In the genomic region with DNA sequence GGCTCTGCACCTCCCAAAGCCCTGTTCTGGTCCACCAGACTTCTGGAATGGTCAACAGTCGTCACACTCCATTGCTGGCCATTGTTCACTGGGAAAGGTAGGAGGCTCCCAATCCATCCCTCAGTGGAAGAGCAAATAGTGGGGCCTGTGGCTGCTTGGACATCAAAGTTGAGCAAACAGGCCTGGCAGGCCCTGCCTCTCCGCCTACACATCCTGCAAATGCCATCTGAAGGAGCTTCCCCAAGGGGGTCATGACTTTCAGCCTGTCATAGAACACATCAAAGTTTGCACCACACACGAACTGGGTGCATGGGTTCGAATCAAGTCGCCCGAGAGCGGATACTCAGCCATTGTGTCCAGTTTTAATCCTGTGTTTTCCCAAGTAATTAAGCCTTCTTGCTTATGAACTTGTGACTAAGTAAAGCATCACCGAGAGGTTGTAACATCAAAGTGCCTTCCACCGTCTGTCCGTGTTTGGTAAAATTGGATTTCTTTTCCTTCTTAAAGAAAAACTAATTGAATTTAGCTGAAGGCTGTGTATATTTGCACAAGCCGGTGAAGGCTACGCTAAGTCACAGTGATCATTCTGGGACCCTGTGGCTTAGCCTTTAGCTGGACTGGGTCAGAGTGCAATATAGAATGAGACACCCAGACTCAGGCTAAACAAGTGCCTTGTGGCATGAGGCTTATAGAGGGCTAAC, we compare ENCODE assay signal across 20 cellular contexts. TPM values are rescaled to one million over a fixed set of nuclear protein-coding genes. Genes with fewer than 3 reads are reported as not detected.
DNase-seq lines count a peak whose midpoint lies in the region; ATAC-seq and TF ChIP-seq lines count a peak whose summit lies in the region.
"Had no signal": no experiment of that assay in that cellular context is flagged by ENCODE, and none has a peak within 500 bp of the region (broad histone marks: within the 10 kb centered on the region; RNA-seq: fewer than 3 reads in every experiment).

No MANE protein-coding gene starts in this region.

- H3K4me3 Mint-ChIP-seq in naive thymus-derived CD8-positive, alpha-beta T cell: no peak overlapping the region
- H3K4me3 Mint-ChIP-seq: B cell; CD8-positive, alpha-beta T cell had no signal

- H3K27me3 Mint-ChIP-seq in naive thymus-derived CD8-positive, alpha-beta T cell: no peaks in the 10 kb centered on the region
- H3K27me3 Mint-ChIP-seq: B cell had no signal

- H3K9me3 ChIP-seq in upper lobe of right lung: no peaks in the 10 kb centered on the region

- no peaks in the 10 kb centered on the region for H3K9me3 Mint-ChIP-seq in naive thymus-derived CD8-positive, alpha-beta T cell
- H3K9me3 Mint-ChIP-seq: CD8-positive, alpha-beta T cell had no signal

- H3K36me3 ChIP-seq in upper lobe of right lung: peaks cover 13% of the 10 kb centered on the region

- peaks cover 0 to 28% (median 8%) of the 10 kb centered on the region in 3 donors for H3K36me3 Mint-ChIP-seq in naive thymus-derived CD8-positive, alpha-beta T cell

- H3K27ac ChIP-seq in upper lobe of right lung: no peak overlapping the region

- peaks cover 0 to 9% (median under 1%) of the 10 kb centered on the region in 4 donors for H3K4me1 Mint-ChIP-seq in naive thymus-derived CD8-positive, alpha-beta T cell

- intact Hi-C loops in upper lobe of right lung (cut with DNase I): no loop called here

- H3K27me3 ChIP-seq in upper lobe of right lung: no peaks in the 10 kb centered on the region

- H3K4me1 ChIP-seq in upper lobe of right lung: no peaks in the 10 kb centered on the region

- no peak for TF ChIP-seq CTCF in upper lobe of right lung (IDR thresholded peaks at IDR 0.05)

- H3K27ac Mint-ChIP-seq in naive thymus-derived CD8-positive, alpha-beta T cell: peak overlapping the region in 1 of 10 donors; percentile 74
- H3K27ac Mint-ChIP-seq: B cell; CD8-positive, alpha-beta T cell had no signal

- POLR2A ChIA-PET in naive thymus-derived CD8-positive, alpha-beta T cell (lab: Charles Lee): no interaction called here

- peak; percentile 56 for ATAC-seq in upper lobe of right lung
- ATAC-seq in naive thymus-derived CD8-positive, alpha-beta T cell: no peak
- no peak for ATAC-seq in GM21825 (IDR thresholded peaks at IDR 0.05; ENCODE audit: unreplicated experiment)
- ATAC-seq: CD8-positive, alpha-beta T cell; Right ventricle myocardium inferior; SK-N-SH treated with all-trans-retinoic acid at 6 μM for 48 hours had no signal

- DNase-seq in DMS53 treated with DMSO at 0.1 percent for 48 hours (lab: John Stamatoyannopoulos, UW; ENCODE audit: unreplicated experiment) (peak; percentile 98), NCI-H82 treated with DMSO at 0.1 percent for 48 hours (lab: John Stamatoyannopoulos, UW; ENCODE audit: unreplicated experiment) (peak; percentile 92), islet precursor cell (peak; percentile 45), upper lobe of right lung (no peak), OCI-M2 (lab: John Stamatoyannopoulos, UW; ENCODE audit: unreplicated experiment) (no peak)
- no peak for DNase-seq in naive thymus-derived CD8-positive, alpha-beta T cell
- DNase-seq: ACHN, DMS 273 treated with DMSO at 0.1 percent for 48 hours, H7, Karpas-422, MM.1S, NCI-H1105 treated with DMSO at 0.1 percent for 48 hours, NCI-H187, NCI-H2171, OCI-M1 had no signal

- H3K4me3 ChIP-seq in upper lobe of right lung: no peak overlapping the region

RNA-seq across cellular contexts. Expression of a gene that starts 36.1 kb away (rescaled TPM):
- 25.7 TPM for total RNA-seq in upper lobe of right lung
- 10 to 100 TPM; 16.1 to 19.4 TPM for total RNA-seq in naive thymus-derived CD8-positive, alpha-beta T cell
- 1 to 10 TPM; 4.8 to 9.5 (median 5.0) TPM for polyA plus RNA-seq in naive thymus-derived CD8-positive, alpha-beta T cell

Comparison
In these comparisons a context has a peak if more than half of its experiments do, and no peak if none do; other contexts are left out.
1. DNase-seq: peak in DMS53 treated with DMSO at 0.1 percent for 48 hours (single experiment), NCI-H82 treated with DMSO at 0.1 percent for 48 hours (single experiment) and islet precursor cell (single experiment); none in upper lobe of right lung (single experiment), naive thymus-derived CD8-positive, alpha-beta T cell (0 of 10) and OCI-M2 (single experiment).